24 cellular contexts compared by ENCODE assay signal in genomic region chr6:34908194-34908593, GRCh38. TPM values are rescaled to one million over a fixed set of nuclear protein-coding genes. Genes with fewer than 3 reads are reported as not detected.
DNase-seq lines count a peak whose midpoint lies in the region; ATAC-seq, FAIRE-seq and TF ChIP-seq lines count a peak whose summit lies in the region.
"Had no signal": no experiment of that assay in that cellular context is flagged by ENCODE, and none has a peak within 500 bp of the region (broad histone marks: within the 10 kb centered on the region; RNA-seq: fewer than 3 reads in every experiment).

No MANE protein-coding gene starts in this region.

- H2BK20ac ChIP-seq in H9 (ENCODE audit: low read depth, low read length, poor library complexity, severe bottlenecking): no peak overlapping the region

- no peak overlapping the region for H3K56ac ChIP-seq in H9 (ENCODE audit: insufficient read length, low read depth, low read length)

- H2BK5ac ChIP-seq in H9 (ENCODE audit: insufficient read length, low read length): no peak overlapping the region

- no CpG with 5 or more reads among the region's 3 CpGs for WGBS in H9 (ENCODE audit: extremely low coverage, insufficient read length, low lambda C conversion rate)
- whole genome bisulfite sequencing in testis, 2 donors: 76 to 93% methylated on average over 3 of the region's 3 CpGs

- no peaks in the 10 kb centered on the region for H3K23me2 ChIP-seq in H9 (ENCODE audit: insufficient read length, low read depth, low read length, poor library complexity, severe bottlenecking)

- H3T11ph ChIP-seq in H9 (ENCODE audit: low read length): no peak overlapping the region

- no peak overlapping the region for H3K27ac ChIP-seq in H9 (ENCODE audit: insufficient read length, low read depth, low read length)
- no peak overlapping the region for H3K27ac ChIP-seq in foreskin keratinocyte
- H3K27ac ChIP-seq in testis: no peak overlapping the region
- H3K27ac ChIP-seq: BLaER1, KMS-11, SK-N-MC had no signal

- no peak overlapping the region for H3K4me2 ChIP-seq in H9 (ENCODE audit: insufficient read depth, insufficient read length, low read length)
- H3K4me2 ChIP-seq: BLaER1, KMS-11 had no signal

- H3K27ac Mint-ChIP-seq in H9 (peak overlapping the region in 1 of 3 experiments; percentile 57; a peak in 1 of 7 replicates), WTC11 (no peak overlapping the region), nephron progenitor cell (peak overlapping the region; percentile 49)
- H3K27ac Mint-ChIP-seq: CD4-positive, alpha-beta memory T cell had no signal

- no peak overlapping the region for H3K9ac ChIP-seq in H9 (ENCODE audit: extremely low read depth, insufficient read length, low read length)
- H3K9ac ChIP-seq: BLaER1, KMS-11 had no signal

- H3K4me1 ChIP-seq in H9 (ENCODE audit: insufficient read depth, low read length): no peaks in the 10 kb centered on the region
- peaks cover 13% of the 10 kb centered on the region for H3K4me1 ChIP-seq in foreskin keratinocyte
- peaks cover 38% of the 10 kb centered on the region for H3K4me1 ChIP-seq in testis

- H3K18ac ChIP-seq in H9 (ENCODE audit: insufficient read length, low read depth, low read length): no peak overlapping the region

- H3K4me3 Mint-ChIP-seq in H9 (no peak overlapping the region), WTC11 (no peak overlapping the region), nephron progenitor cell (no peak overlapping the region)
- H3K4me3 Mint-ChIP-seq: CD4-positive, alpha-beta memory T cell had no signal

- H3K23ac ChIP-seq in H9 (ENCODE audit: insufficient read length, low read depth, low read length): no peak overlapping the region

- no peak overlapping the region for H3K4me3 ChIP-seq in testis
- H3K4me3 ChIP-seq: BLaER1, SK-N-MC had no signal

- H3K36me3 ChIP-seq in testis (ENCODE audit: low read depth, missing control alignments): no peaks in the 10 kb centered on the region

- no peak overlapping the region for H4K91ac ChIP-seq in H9 (ENCODE audit: insufficient read length, low read depth, low read length)

- intact Hi-C loops in testis (cut with DNase I; ENCODE audit: low total_unique reads): no loop called here

- no peaks in the 10 kb centered on the region for H3K27me3 Mint-ChIP-seq in H9 (ENCODE audit: low read depth)
- no peaks in the 10 kb centered on the region for H3K27me3 Mint-ChIP-seq in WTC11 (ENCODE audit: low read depth)
- peaks cover 5% of the 10 kb centered on the region for H3K27me3 Mint-ChIP-seq in nephron progenitor cell (ENCODE audit: low read depth, poor library complexity)
- H3K27me3 Mint-ChIP-seq: CD4-positive, alpha-beta memory T cell had no signal

- no peak for TF ChIP-seq POLR2A in testis (IDR thresholded peaks at IDR 0.05)

- H2AFZ ChIP-seq in H9 (ENCODE audit: low read length): no peak overlapping the region

- H3K36me3 Mint-ChIP-seq in H9 (ENCODE audit: insufficient read depth in 1 of 3, low read depth in 3 of 3): peaks cover 0 to 3% (median 0%) of the 10 kb centered on the region in 3 experiments; a peak in 1 of 7 replicates
- no peaks in the 10 kb centered on the region for H3K36me3 Mint-ChIP-seq in WTC11
- H3K36me3 Mint-ChIP-seq in nephron progenitor cell (ENCODE audit: low read depth): peaks cover 10% of the 10 kb centered on the region

- no peak overlapping the region for H4K5ac ChIP-seq in H9 (ENCODE audit: insufficient read length, low read depth, low read length)

- POLR2A ChIA-PET in WTC11 (lab: Charles Lee): interaction anchor here (1.4 kb wide), 1 partner anchor 20 kb away, joined by 3 read pairs; no protein-coding TSS in a partner anchor

- DNase-seq in H9: peak; percentile 34
- DNase-seq in WTC11 (ENCODE audit: low spot score): no peak
- no peak for DNase-seq in foreskin keratinocyte
- DNase-seq in nephron progenitor cell: no peak
- no peak for DNase-seq in activated gamma-delta T cell treated with Interleukin-2 at 50 U/mL for 16 hours
- DNase-seq in testis: no peak
- no peak for DNase-seq in frontal cortex (ENCODE audit: low spot score in 2 of 2)
- no peak for DNase-seq in HK-2 (ENCODE audit: unreplicated experiment)
- DNase-seq: CD4-positive, alpha-beta memory T cell; DMS153; GOT3; NCI-H1092 treated with DMSO at 0.1 percent for 48 hours; NCI-H146; NCI-H2081; NCI-H2171; NCI-H345; NCI-H524; NCI-H82; SHP77 treated with DMSO at 0.1 percent for 48 hours had no signal

- H3K9me3 Mint-ChIP-seq in H9: no peaks in the 10 kb centered on the region
- H3K9me3 Mint-ChIP-seq in WTC11: no peaks in the 10 kb centered on the region
- no peaks in the 10 kb centered on the region for H3K9me3 Mint-ChIP-seq in nephron progenitor cell
- H3K9me3 Mint-ChIP-seq: CD4-positive, alpha-beta memory T cell had no signal

- H3K4me1 Mint-ChIP-seq in H9 (peaks cover 18 to 20% of the 10 kb centered on the region in 2 experiments), WTC11 (peaks cover 22% of the 10 kb centered on the region), nephron progenitor cell (peaks cover 21% of the 10 kb centered on the region)

- H2BK120ac ChIP-seq in H9 (ENCODE audit: low read depth, low read length, poor library complexity, severe bottlenecking): no peak overlapping the region

- no peaks in the 10 kb centered on the region for H3K9me3 ChIP-seq in H9 (ENCODE audit: control insufficient read depth, low read depth, low read length)
- H3K9me3 ChIP-seq in testis: no peaks in the 10 kb centered on the region
- H3K9me3 ChIP-seq: BLaER1 had no signal

- ATAC-seq in WTC11 (peak; percentile 65), foreskin keratinocyte (no peak)

- H3K4ac ChIP-seq in H9 (ENCODE audit: low read depth, low read length): no peak overlapping the region

- FAIRE-seq in frontal cortex (lab: Jason Lieb, UNC): no peak
- FAIRE-seq: GM12891, HTR-8/SVneo had no signal

- no peaks in the 10 kb centered on the region for H4K20me1 ChIP-seq in H9 (ENCODE audit: control insufficient read depth, insufficient read depth, insufficient read length)

- CTCF ChIA-PET in WTC11 (lab: Charles Lee): interaction anchor here (0.5 kb wide), 1 partner anchor 230 kb away, joined by 3 read pairs; no protein-coding TSS in a partner anchor

- no peak overlapping the region for H3K14ac ChIP-seq in H9 (ENCODE audit: insufficient read depth, low read length)

- peak; percentile 19; the same call in 1 of the 3 replicates for TF ChIP-seq CTCF in H9 (conservative IDR thresholded peaks at IDR 0.05)
- no peak for TF ChIP-seq CTCF in WTC11 (IDR thresholded peaks at IDR 0.05)
- peak; percentile 8 for TF ChIP-seq CTCF in foreskin keratinocyte (conservative IDR thresholded peaks at IDR 0.05)
- TF ChIP-seq CTCF in nephron progenitor cell (IDR thresholded peaks at IDR 0.05): no peak
- TF ChIP-seq CTCF in testis (IDR thresholded peaks at IDR 0.05): no peak

- peaks cover 3% of the 10 kb centered on the region for H3K79me1 ChIP-seq in H9 (ENCODE audit: insufficient read depth, low read depth, low read length, poor library complexity, severe bottlenecking)

- H3K27me3 ChIP-seq in H9 (ENCODE audit: insufficient read depth, low read length): no peaks in the 10 kb centered on the region
- peaks cover 9% of the 10 kb centered on the region for H3K27me3 ChIP-seq in foreskin keratinocyte
- H3K27me3 ChIP-seq in testis: no peaks in the 10 kb centered on the region
- H3K27me3 ChIP-seq: BLaER1 had no signal

- no peak overlapping the region for H2BK15ac ChIP-seq in H9 (ENCODE audit: low read depth, low read length)

- H3K79me2 ChIP-seq in H9 (ENCODE audit: insufficient read depth, low read length): no peaks in the 10 kb centered on the region; the same call in 1 of the 2 replicates

- H2AK5ac ChIP-seq in H9 (ENCODE audit: insufficient read length, low read length): no peak overlapping the region

- no peak overlapping the region for H4K8ac ChIP-seq in H9 (replicated peaks; ENCODE audit: insufficient read length, low read depth, low read length)

- no peak overlapping the region for H2BK12ac ChIP-seq in H9 (ENCODE audit: insufficient read length, low read depth, low read length)

TF ChIP-seq in WTC11, 78 proteins besides CTCF, POLR2A, EP300 and RAD21 (continues in another document):
- TF ChIP-seq SOX15 (CRISPR knock-in tag; IDR thresholded peaks at IDR 0.05): no peak
- no peak for TF ChIP-seq ZNF232 (CRISPR knock-in tag; IDR thresholded peaks at IDR 0.05)
- no peak for TF ChIP-seq ZNF425 (CRISPR knock-in tag; conservative IDR thresholded peaks at IDR 0.05)
- no peak for TF ChIP-seq TEAD1 (CRISPR knock-in tag; IDR thresholded peaks at IDR 0.05)

RNA-seq across cellular contexts. Expression of gene ANKS1A, which starts 19.1 kb away (rescaled TPM):
- 24.4 and 26.5 TPM in 2 replicates for total RNA-seq in H9 (2021)
- total RNA-seq in WTC11 (2021): 32.7 to 35.0 TPM (median 32.7 TPM) in 3 replicates
- 14.8 and 15.4 TPM in 2 replicates for total RNA-seq in foreskin keratinocyte
- 4.7 and 5.6 TPM in 2 replicates for polyA plus RNA-seq in foreskin keratinocyte
- 10 to 100 TPM; 95.9 to 96.9 TPM for total RNA-seq in testis
- polyA plus RNA-seq in testis (ENCODE audit: insufficient read depth, low read depth, low replicate concordance): 44.2 TPM
- total RNA-seq in frontal cortex: 12.2 TPM

RNA-seq across cellular contexts. Expression of gene TAF11, which starts 20.4 kb away (rescaled TPM):
- total RNA-seq in H9 (2021) (49.4 and 49.9 TPM in 2 replicates), WTC11 (2021) (40.8 to 44.1 TPM (median 42.2 TPM) in 3 replicates), foreskin keratinocyte (20.5 and 21.2 TPM in 2 replicates), testis (10 to 100 TPM; 65.9 to 69.7 TPM), frontal cortex (32.2 TPM)
- polyA plus RNA-seq in foreskin keratinocyte (21.2 and 22.3 TPM in 2 replicates), testis (ENCODE audit: insufficient read depth, low read depth, low replicate concordance) (52.2 TPM)

Comparison
In these comparisons a context has a peak if more than half of its experiments do, and no peak if none do; other contexts are left out.
1. CTCF ChIP-seq: peak in H9 (single experiment) and foreskin keratinocyte (single experiment); none in WTC11 (single experiment), nephron progenitor cell (single experiment) and testis (0 of 3).